ENCODE assay signal across 8 cellular contexts in the genomic region with DNA sequence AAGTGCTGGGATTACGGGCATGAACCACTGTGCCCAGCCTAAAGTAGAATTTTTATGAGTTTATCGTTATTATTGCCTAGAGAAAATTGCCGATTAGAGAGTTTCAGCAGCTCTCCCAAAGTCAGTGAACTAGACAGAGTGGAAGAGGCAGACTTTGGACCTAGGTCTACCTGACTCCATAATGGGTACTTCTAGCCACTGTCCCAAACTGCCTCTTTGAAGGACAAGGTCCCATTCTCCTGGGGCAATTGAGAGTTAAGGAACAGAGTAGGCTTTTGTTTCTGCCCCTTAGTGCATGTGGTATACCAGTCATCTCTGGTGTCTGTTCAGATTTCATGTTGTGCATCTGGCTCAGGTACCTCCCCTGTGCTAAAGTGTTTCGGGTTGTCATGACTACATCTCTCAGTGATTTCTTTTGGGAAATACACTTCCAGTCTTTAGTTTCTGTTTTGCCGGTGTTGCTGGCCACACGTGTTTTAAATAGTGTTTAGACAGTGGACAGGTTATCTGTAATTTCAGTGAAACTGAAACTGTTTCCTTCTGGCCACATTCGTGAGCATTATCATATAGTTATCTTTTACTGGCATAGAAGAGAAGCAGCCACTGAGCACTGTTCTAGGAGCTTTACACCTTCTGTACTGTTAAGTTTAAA. TPM values are rescaled to one million over a fixed set of nuclear protein-coding genes. Genes with fewer than 3 reads are reported as not detected.
DNase-seq lines count a peak whose midpoint lies in the region; ATAC-seq and TF ChIP-seq lines count a peak whose summit lies in the region.

No MANE protein-coding gene starts in this region.

- no peak overlapping the region for H3K27ac Mint-ChIP-seq in Calu3 (ENCODE audit: unreplicated experiment)

- no peaks in the 10 kb centered on the region for H3K27me3 ChIP-seq in endocrine pancreas (ENCODE audit: control insufficient read depth, insufficient read depth, low read length)

- CTCF ChIA-PET in Calu3 (lab: Charles Lee): interaction anchor here (0.7 to 1.0 kb wide), 2 partner anchors 19 to 30 kb away, joined by 4 to 6 read pairs; no protein-coding TSS in a partner anchor

- no peaks in the 10 kb centered on the region for H3K4me1 Mint-ChIP-seq in Calu3 (ENCODE audit: low read depth, unreplicated experiment)

- no peaks in the 10 kb centered on the region for H3K9me3 ChIP-seq in endocrine pancreas (ENCODE audit: control insufficient read depth, low read length)

- ATAC-seq in GM19463 (IDR thresholded peaks at IDR 0.05; ENCODE audit: unreplicated experiment): peak; percentile 91
- peak; percentile 93 for ATAC-seq in HG03460 (IDR thresholded peaks at IDR 0.05; ENCODE audit: unreplicated experiment)

- H3K9me3 Mint-ChIP-seq in Calu3 (ENCODE audit: low read depth, unreplicated experiment): no peaks in the 10 kb centered on the region

- H3K4me3 Mint-ChIP-seq in Calu3 (ENCODE audit: low read depth, unreplicated experiment): no peak overlapping the region

- peak overlapping the region; percentile 84 for H3K4me3 ChIP-seq in endocrine pancreas (ENCODE audit: control insufficient read depth, insufficient read depth, low read length)

- peaks cover 6% of the 10 kb centered on the region for H3K4me1 ChIP-seq in endocrine pancreas (ENCODE audit: control insufficient read depth, insufficient read depth, low read length)

- DNase-seq in Calu3: peak; percentile 9
- no peak for DNase-seq in occipital lobe (lab: John Stamatoyannopoulos, UW)
- no peak for DNase-seq in stimulated activated CD4-positive, alpha-beta T cell treated with anti-CD3 and anti-CD28 coated beads, Interleukin-4, amount 100 ng/mL, for 24 hours
- no peak for DNase-seq in NCI-H2227 treated with DMSO at 0.1 percent for 48 hours (lab: John Stamatoyannopoulos, UW)
- no peak for DNase-seq in activated CD4-positive, alpha-beta T cell treated with anti-CD3 and anti-CD28 coated beads, Interleukin-2, amount 50 U/mL, for 4 hours

- H3K9ac ChIP-seq in endocrine pancreas (ENCODE audit: control insufficient read depth, insufficient read depth, low read length): peak overlapping the region; percentile 65

- no peaks in the 10 kb centered on the region for H3K36me3 ChIP-seq in endocrine pancreas (ENCODE audit: control insufficient read depth, insufficient read depth, low read length)

- no peaks in the 10 kb centered on the region for H3K36me3 Mint-ChIP-seq in Calu3 (ENCODE audit: insufficient read depth, unreplicated experiment)

- TF ChIP-seq CTCF in Calu3 (IDR thresholded peaks at IDR 0.05; ENCODE audit: unreplicated experiment): no peak

- no peaks in the 10 kb centered on the region for H3K27me3 Mint-ChIP-seq in Calu3 (ENCODE audit: unreplicated experiment)

- BruUV-seq in Calu3 (replicated peaks; lab: Mats Ljungman, UMichigan): no TSS peak

- intact Hi-C loops in Calu3 (cut with micrococcal nuclease; ENCODE audit: unreplicated experiment): no loop called here

RNA-seq across cellular contexts. Expression of a gene that starts 4.7 kb away (rescaled TPM):
- total RNA-seq in Calu3 (2022) (0.38 and 0.51 TPM in 2 replicates), occipital lobe (0.16 TPM)

RNA-seq across cellular contexts. Expression of a gene that starts 52.5 kb away (rescaled TPM):
- 0.09 TPM in 1 of 2 replicates, not detected in the other for total RNA-seq in Calu3 (2022)
- 4.5 TPM for total RNA-seq in occipital lobe
